Comparison of ENCODE assay signal across 16 cellular contexts in the genomic region with DNA sequence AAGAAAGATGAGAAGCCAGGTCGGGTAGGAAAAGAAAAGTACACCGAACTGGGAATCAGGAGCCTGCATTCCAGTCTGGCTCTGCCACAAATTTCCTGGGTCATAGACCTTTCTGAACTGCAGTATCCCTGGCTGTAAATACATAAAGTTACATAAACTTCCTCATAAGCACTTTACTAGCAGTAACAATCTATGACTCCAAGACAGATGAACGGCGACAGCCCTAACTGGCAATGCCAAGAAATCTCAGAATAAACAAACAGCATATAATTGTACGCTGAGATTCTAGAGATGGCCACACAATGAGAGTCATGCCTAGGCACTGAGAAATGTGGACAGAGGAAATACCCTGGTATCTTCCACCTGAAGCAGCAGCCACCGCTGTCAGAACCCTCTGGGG.
A peak's percentile ranks its signal among the peaks of the same experiment; 100 is the strongest.
DNase-seq lines count a peak whose midpoint lies in the region; ATAC-seq and TF ChIP-seq lines count a peak whose summit lies in the region.
"Had no signal": no experiment of that assay in that cellular context is flagged by ENCODE, and none has a peak within 500 bp of the region (broad histone marks: within the 10 kb centered on the region; RNA-seq: fewer than 3 reads in every experiment).

No MANE protein-coding gene starts in this region.

- no peaks in the 10 kb centered on the region for H3K27me3 ChIP-seq in colonic mucosa
- H3K27me3 ChIP-seq: BLaER1 treated with 17β-estradiol and CSF1 and Interleukin-3, amounts not matched to agents 10 nM and 100 nM had no signal

- H3K4me3 ChIP-seq in colonic mucosa, result no peak overlapping the region
- H3K4me3 ChIP-seq: BLaER1 treated with 17β-estradiol and CSF1 and Interleukin-3, amounts not matched to agents 10 nM and 100 nM; GM23248 had no signal

- H3K36me3 ChIP-seq in colonic mucosa, result no peaks in the 10 kb centered on the region
- H3K36me3 ChIP-seq: BLaER1 treated with 17β-estradiol and CSF1 and Interleukin-3, amounts not matched to agents 10 nM and 100 nM had no signal

- DNase-seq in M059J (ENCODE audit: low read depth), result peak; percentile 20
- DNase-seq in colonic mucosa, result peak; percentile 36
- no peak for DNase-seq in left lobe of liver (ENCODE audit: low spot score)
- DNase-seq in NCI-H510A (lab: John Stamatoyannopoulos, UW), result no peak
- no peak for DNase-seq in stimulated activated CD8-positive, alpha-beta memory T cell treated with anti-CD3 and anti-CD28 coated beads, Interleukin-4, amount 100 ng/mL, for 48 hours
- DNase-seq in iPS-NIHi11 (ENCODE audit: low spot score), result no peak
- DNase-seq: ACHN; Calu3; CD4-positive, alpha-beta T cell; DMS 273 treated with DMSO at 0.1 percent for 48 hours; GM23248 had no signal

- H3K27ac ChIP-seq in C4-2B, result peak overlapping the region; percentile 28
- H3K27ac ChIP-seq in colonic mucosa, result no peak overlapping the region
- H3K27ac ChIP-seq: BLaER1 treated with 17β-estradiol and CSF1 and Interleukin-3, amounts not matched to agents 10 nM and 100 nM; GM23248; HL-60 had no signal

- no peak overlapping the region for H3K9ac ChIP-seq in colonic mucosa (ENCODE audit: low read depth in 2 of 2, low read length in 2 of 2)
- H3K9ac ChIP-seq: BLaER1 treated with 17β-estradiol and CSF1 and Interleukin-3, amounts not matched to agents 10 nM and 100 nM; GM23248 had no signal

- ATAC-seq in left lobe of liver (peak; percentile 13), HG03139 (IDR thresholded peaks at IDR 0.05; ENCODE audit: unreplicated experiment) (no peak)
- ATAC-seq: HCT116 had no signal

- intact Hi-C loops in colonic mucosa (cut with DNase I), result no loop called here

- H3K9me3 ChIP-seq in colonic mucosa, result no peaks in the 10 kb centered on the region

- H3K4me1 ChIP-seq in colonic mucosa, result peaks cover 6% of the 10 kb centered on the region

- TF ChIP-seq CTCF in C4-2B (conservative IDR thresholded peaks at IDR 0.05) (no peak), colonic mucosa (IDR thresholded peaks at IDR 0.05) (no peak)

Comparison
In these comparisons a context has a peak if more than half of its experiments do, and no peak if none do; other contexts are left out.
1. DNase-seq: peak in M059J (single experiment) and colonic mucosa (single experiment); none in left lobe of liver (single experiment), NCI-H510A (single experiment), stimulated activated CD8-positive, alpha-beta memory T cell treated with anti-CD3 and anti-CD28 coated beads, Interleukin-4, amount 100 ng/mL, for 48 hours (single experiment) and iPS-NIHi11 (single experiment).